In genomic region chr5:65722575-65723424, GRCh38 we compare ENCODE assay signal across 1 cellular context.
TF ChIP-seq lines count a peak whose summit lies in the region.

No MANE protein-coding gene starts in this region.

TF ChIP-seq in endothelial cell of umbilical vein, 7 proteins besides CTCF, POLR2A, EP300 and RAD21 (continued from another document):
- TF ChIP-seq FOS (IDR thresholded peaks at IDR 0.05; ENCODE audit: borderline replicate concordance, insufficient read depth, low read length) (no peak), MYC (IDR thresholded peaks at IDR 0.05; ENCODE audit: low read depth, low read length) (no peak), GATA2 (IDR thresholded peaks at IDR 0.05; ENCODE audit: insufficient read depth, insufficient read length, low read depth, low read length) (no peak), POLR2AphosphoS5 (IDR thresholded peaks at IDR 0.05; ENCODE audit: insufficient read depth, low read depth, low read length) (no peak), MAX (IDR thresholded peaks at IDR 0.05; ENCODE audit: insufficient read depth, insufficient read length) (no peak)
